Comparison of ENCODE assay signal across 1 cellular context in genomic region chr12:53451661-53452158, GRCh38.
TF ChIP-seq lines count a peak whose summit lies in the region.

Gene PCBP2 (plus strand): TSS chr12:53452102. CDS start chr12:53454801, 2,699 bp downstream.

TF ChIP-seq in HepG2, 621 proteins besides CTCF, POLR2A, EP300 and RAD21 (continued from another document and continues in another):
- TF ChIP-seq, protein P1, sequence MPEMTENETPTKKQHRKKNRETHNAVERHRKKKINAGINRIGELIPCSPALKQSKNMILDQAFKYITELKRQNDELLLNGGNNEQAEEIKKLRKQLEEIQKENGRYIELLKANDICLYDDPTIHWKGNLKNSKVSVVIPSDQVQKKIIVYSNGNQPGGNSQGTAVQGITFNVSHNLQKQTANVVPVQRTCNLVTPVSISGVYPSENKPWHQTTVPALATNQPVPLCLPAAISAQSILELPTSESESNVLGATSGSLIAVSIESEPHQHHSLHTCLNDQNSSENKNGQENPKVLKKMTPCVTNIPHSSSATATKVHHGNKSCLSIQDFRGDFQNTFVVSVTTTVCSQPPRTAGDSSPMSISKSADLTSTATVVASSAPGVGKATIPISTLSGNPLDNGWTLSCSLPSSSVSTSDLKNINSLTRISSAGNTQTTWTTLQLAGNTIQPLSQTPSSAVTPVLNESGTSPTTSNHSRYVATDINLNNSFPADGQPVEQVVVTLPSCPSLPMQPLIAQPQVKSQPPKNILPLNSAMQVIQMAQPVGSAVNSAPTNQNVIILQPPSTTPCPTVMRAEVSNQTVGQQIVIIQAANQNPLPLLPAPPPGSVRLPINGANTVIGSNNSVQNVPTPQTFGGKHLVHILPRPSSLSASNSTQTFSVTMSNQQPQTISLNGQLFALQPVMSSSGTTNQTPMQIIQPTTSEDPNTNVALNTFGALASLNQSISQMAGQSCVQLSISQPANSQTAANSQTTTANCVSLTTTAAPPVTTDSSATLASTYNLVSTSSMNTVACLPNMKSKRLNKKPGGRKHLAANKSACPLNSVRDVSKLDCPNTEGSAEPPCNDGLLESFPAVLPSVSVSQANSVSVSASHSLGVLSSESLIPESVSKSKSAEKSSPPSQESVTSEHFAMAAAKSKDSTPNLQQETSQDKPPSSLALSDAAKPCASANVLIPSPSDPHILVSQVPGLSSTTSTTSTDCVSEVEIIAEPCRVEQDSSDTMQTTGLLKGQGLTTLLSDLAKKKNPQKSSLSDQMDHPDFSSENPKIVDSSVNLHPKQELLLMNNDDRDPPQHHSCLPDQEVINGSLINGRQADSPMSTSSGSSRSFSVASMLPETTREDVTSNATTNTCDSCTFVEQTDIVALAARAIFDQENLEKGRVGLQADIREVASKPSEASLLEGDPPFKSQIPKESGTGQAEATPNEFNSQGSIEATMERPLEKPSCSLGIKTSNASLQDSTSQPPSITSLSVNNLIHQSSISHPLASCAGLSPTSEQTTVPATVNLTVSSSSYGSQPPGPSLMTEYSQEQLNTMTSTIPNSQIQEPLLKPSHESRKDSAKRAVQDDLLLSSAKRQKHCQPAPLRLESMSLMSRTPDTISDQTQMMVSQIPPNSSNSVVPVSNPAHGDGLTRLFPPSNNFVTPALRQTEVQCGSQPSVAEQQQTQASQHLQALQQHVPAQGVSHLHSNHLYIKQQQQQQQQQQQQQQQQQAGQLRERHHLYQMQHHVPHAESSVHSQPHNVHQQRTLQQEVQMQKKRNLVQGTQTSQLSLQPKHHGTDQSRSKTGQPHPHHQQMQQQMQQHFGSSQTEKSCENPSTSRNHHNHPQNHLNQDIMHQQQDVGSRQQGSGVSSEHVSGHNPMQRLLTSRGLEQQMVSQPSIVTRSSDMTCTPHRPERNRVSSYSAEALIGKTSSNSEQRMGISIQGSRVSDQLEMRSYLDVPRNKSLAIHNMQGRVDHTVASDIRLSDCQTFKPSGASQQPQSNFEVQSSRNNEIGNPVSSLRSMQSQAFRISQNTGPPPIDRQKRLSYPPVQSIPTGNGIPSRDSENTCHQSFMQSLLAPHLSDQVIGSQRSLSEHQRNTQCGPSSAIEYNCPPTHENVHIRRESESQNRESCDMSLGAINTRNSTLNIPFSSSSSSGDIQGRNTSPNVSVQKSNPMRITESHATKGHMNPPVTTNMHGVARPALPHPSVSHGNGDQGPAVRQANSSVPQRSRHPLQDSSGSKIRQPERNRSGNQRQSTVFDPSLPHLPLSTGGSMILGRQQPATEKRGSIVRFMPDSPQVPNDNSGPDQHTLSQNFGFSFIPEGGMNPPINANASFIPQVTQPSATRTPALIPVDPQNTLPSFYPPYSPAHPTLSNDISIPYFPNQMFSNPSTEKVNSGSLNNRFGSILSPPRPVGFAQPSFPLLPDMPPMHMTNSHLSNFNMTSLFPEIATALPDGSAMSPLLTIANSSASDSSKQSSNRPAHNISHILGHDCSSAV (CRISPR knock-in tag; IDR thresholded peaks at IDR 0.05; ENCODE audit: borderline replicate concordance) = no peak
- peak; percentile 87; the same call in 1 of the 2 replicates for TF ChIP-seq ZNF142 (CRISPR knock-in tag; IDR thresholded peaks at IDR 0.05)
- TF ChIP-seq ZFP41 (CRISPR knock-in tag; IDR thresholded peaks at IDR 0.05; ENCODE audit: borderline replicate concordance) = no peak
- peak; percentile 87; the same call in 1 of the 2 replicates for TF ChIP-seq ZNF788 (CRISPR knock-in tag; IDR thresholded peaks at IDR 0.05; ENCODE audit: borderline replicate concordance)
- no peak for TF ChIP-seq GPBP1L1 (CRISPR knock-in tag; IDR thresholded peaks at IDR 0.05)
- peak; percentile 41; the same call in 1 of the 2 replicates for TF ChIP-seq SKIL (CRISPR knock-in tag; IDR thresholded peaks at IDR 0.05; ENCODE audit: borderline replicate concordance)
- no peak; the same call in none of the 2 replicates for TF ChIP-seq ZNF710 (CRISPR knock-in tag; IDR thresholded peaks at IDR 0.05; ENCODE audit: borderline replicate concordance)
- peak; percentile 59 for TF ChIP-seq CBX1 (IDR thresholded peaks at IDR 0.05; ENCODE audit: low read depth)
- peak; percentile 80; the same call in 1 of the 2 replicates for TF ChIP-seq TOPORS (CRISPR knock-in tag; IDR thresholded peaks at IDR 0.05)
- TF ChIP-seq DMAP1 (CRISPR knock-in tag; IDR thresholded peaks at IDR 0.05) = peak; percentile 85
- TF ChIP-seq, protein P2, sequence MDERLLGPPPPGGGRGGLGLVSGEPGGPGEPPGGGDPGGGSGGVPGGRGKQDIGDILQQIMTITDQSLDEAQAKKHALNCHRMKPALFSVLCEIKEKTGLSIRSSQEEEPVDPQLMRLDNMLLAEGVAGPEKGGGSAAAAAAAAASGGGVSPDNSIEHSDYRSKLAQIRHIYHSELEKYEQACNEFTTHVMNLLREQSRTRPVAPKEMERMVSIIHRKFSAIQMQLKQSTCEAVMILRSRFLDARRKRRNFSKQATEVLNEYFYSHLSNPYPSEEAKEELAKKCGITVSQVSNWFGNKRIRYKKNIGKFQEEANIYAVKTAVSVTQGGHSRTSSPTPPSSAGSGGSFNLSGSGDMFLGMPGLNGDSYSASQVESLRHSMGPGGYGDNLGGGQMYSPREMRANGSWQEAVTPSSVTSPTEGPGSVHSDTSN (CRISPR knock-in tag; IDR thresholded peaks at IDR 0.05) = 0 out of 2 replicates have a peak, but pooled peaks have one; percentile 13
- no peak for TF ChIP-seq NFRKB (IDR thresholded peaks at IDR 0.05)
- no peak for TF ChIP-seq ZNF441 (CRISPR knock-in tag; IDR thresholded peaks at IDR 0.05; ENCODE audit: borderline replicate concordance)
- TF ChIP-seq ZBTB4 (CRISPR knock-in tag; IDR thresholded peaks at IDR 0.05; ENCODE audit: borderline replicate concordance) = no peak
- no peak for TF ChIP-seq ONECUT2 (CRISPR knock-in tag; IDR thresholded peaks at IDR 0.05)
- peak; percentile 98 for TF ChIP-seq XRCC5 (optimal IDR thresholded peaks at IDR 0.05; ENCODE audit: low read length)
- TF ChIP-seq CEBPZ (IDR thresholded peaks at IDR 0.05; ENCODE audit: low read length) = no peak
- no peak for TF ChIP-seq MTF2 (CRISPR knock-in tag; IDR thresholded peaks at IDR 0.05; ENCODE audit: borderline replicate concordance)
- no peak for TF ChIP-seq ZNF296 (CRISPR knock-in tag; conservative IDR thresholded peaks at IDR 0.05)
- TF ChIP-seq ARNTL (CRISPR knock-in tag; IDR thresholded peaks at IDR 0.05) = no peak
- TF ChIP-seq ZSCAN25 (CRISPR knock-in tag; IDR thresholded peaks at IDR 0.05) = no peak
